2 cellular contexts compared by ENCODE assay signal in genomic region chr5:152188219-152188618, GRCh38.
A peak's percentile ranks its signal among the peaks of the same experiment; 100 is the strongest.
TF ChIP-seq lines count a peak whose summit lies in the region.

No MANE protein-coding gene starts in this region.

TF ChIP-seq in liver, 16 proteins besides CTCF, POLR2A, EP300 and RAD21 (continued from another document):
- TF ChIP-seq, protein P1, sequence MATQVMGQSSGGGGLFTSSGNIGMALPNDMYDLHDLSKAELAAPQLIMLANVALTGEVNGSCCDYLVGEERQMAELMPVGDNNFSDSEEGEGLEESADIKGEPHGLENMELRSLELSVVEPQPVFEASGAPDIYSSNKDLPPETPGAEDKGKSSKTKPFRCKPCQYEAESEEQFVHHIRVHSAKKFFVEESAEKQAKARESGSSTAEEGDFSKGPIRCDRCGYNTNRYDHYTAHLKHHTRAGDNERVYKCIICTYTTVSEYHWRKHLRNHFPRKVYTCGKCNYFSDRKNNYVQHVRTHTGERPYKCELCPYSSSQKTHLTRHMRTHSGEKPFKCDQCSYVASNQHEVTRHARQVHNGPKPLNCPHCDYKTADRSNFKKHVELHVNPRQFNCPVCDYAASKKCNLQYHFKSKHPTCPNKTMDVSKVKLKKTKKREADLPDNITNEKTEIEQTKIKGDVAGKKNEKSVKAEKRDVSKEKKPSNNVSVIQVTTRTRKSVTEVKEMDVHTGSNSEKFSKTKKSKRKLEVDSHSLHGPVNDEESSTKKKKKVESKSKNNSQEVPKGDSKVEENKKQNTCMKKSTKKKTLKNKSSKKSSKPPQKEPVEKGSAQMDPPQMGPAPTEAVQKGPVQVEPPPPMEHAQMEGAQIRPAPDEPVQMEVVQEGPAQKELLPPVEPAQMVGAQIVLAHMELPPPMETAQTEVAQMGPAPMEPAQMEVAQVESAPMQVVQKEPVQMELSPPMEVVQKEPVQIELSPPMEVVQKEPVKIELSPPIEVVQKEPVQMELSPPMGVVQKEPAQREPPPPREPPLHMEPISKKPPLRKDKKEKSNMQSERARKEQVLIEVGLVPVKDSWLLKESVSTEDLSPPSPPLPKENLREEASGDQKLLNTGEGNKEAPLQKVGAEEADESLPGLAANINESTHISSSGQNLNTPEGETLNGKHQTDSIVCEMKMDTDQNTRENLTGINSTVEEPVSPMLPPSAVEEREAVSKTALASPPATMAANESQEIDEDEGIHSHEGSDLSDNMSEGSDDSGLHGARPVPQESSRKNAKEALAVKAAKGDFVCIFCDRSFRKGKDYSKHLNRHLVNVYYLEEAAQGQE (IDR thresholded peaks at IDR 0.05), result no peak
- TF ChIP-seq FOXA2 (IDR thresholded peaks at IDR 0.05) (no peak), JUND (IDR thresholded peaks at IDR 0.05) (no peak), RXRA (IDR thresholded peaks at IDR 0.05) (peak in 1 of 2 donors; percentile 54), TAF1 (conservative IDR thresholded peaks at IDR 0.05) (no peak), FOXA1 (IDR thresholded peaks at IDR 0.05) (no peak)
- TF ChIP-seq, protein P2, sequence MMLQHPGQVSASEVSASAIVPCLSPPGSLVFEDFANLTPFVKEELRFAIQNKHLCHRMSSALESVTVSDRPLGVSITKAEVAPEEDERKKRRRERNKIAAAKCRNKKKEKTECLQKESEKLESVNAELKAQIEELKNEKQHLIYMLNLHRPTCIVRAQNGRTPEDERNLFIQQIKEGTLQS (IDR thresholded peaks at IDR 0.05), result no peak

TF ChIP-seq in HepG2, 621 proteins besides CTCF, POLR2A, EP300 and RAD21 (continued from another document):
- TF ChIP-seq ETS1 (CRISPR knock-in tag; IDR thresholded peaks at IDR 0.05), result no peak
- no peak for TF ChIP-seq NR0B2 (CRISPR knock-in tag; IDR thresholded peaks at IDR 0.05)
- no peak for TF ChIP-seq ATF7-NPFF (CRISPR knock-in tag; IDR thresholded peaks at IDR 0.05; ENCODE audit: low read depth)
- no peak for TF ChIP-seq ZFAT (CRISPR knock-in tag; conservative IDR thresholded peaks at IDR 0.05)
- TF ChIP-seq ZNF670 (CRISPR knock-in tag; IDR thresholded peaks at IDR 0.05; ENCODE audit: borderline replicate concordance), result no peak
- no peak for TF ChIP-seq SAFB2 (CRISPR knock-in tag; IDR thresholded peaks at IDR 0.05; ENCODE audit: borderline replicate concordance, low read depth)
- TF ChIP-seq IKZF4 (CRISPR knock-in tag; IDR thresholded peaks at IDR 0.05; ENCODE audit: borderline replicate concordance, low read depth, not compliant biosample characterization), result no peak
- no peak for TF ChIP-seq ZNF766 (CRISPR knock-in tag; IDR thresholded peaks at IDR 0.05; ENCODE audit: borderline replicate concordance)
- TF ChIP-seq ZNF841 (CRISPR knock-in tag; IDR thresholded peaks at IDR 0.05; ENCODE audit: borderline replicate concordance), result no peak
- no peak for TF ChIP-seq CAMTA2 (CRISPR knock-in tag; IDR thresholded peaks at IDR 0.05; ENCODE audit: borderline replicate concordance)
- TF ChIP-seq ZNF567 (CRISPR knock-in tag; IDR thresholded peaks at IDR 0.05; ENCODE audit: borderline replicate concordance), result no peak
- TF ChIP-seq XBP1 (CRISPR knock-in tag; IDR thresholded peaks at IDR 0.05), result no peak
- no peak for TF ChIP-seq NR3C1 (CRISPR knock-in tag; IDR thresholded peaks at IDR 0.05)
- TF ChIP-seq RARA (CRISPR knock-in tag; IDR thresholded peaks at IDR 0.05), result no peak
- no peak for TF ChIP-seq SP140L (CRISPR knock-in tag; IDR thresholded peaks at IDR 0.05; ENCODE audit: borderline replicate concordance)
- TF ChIP-seq WIZ (CRISPR knock-in tag; IDR thresholded peaks at IDR 0.05), result no peak
- no peak for TF ChIP-seq ZBTB38 (CRISPR knock-in tag; IDR thresholded peaks at IDR 0.05)
